In genomic region chr9:109012876-109013677, GRCh38 we compare ENCODE assay signal across 8 cellular contexts. TPM values are rescaled to one million over a fixed set of nuclear protein-coding genes. Genes with fewer than 3 reads are reported as not detected.
DNase-seq lines count a peak whose midpoint lies in the region; ATAC-seq and TF ChIP-seq lines count a peak whose summit lies in the region.

Gene CTNNAL1, minus strand, starts transcription at chr9:109013499. Its CDS starts 57 bp downstream, at chr9:109013442.

- TF ChIP-seq CTCF in coronary artery (IDR thresholded peaks at IDR 0.05) (no peak), left lung (IDR thresholded peaks at IDR 0.05) (no peak)

- H2AFZ ChIP-seq in ACC112 (ENCODE audit: low read length, unreplicated experiment): peak within 1 kb of the TSS; percentile 69

- no peaks in the 10 kb centered on the region for H3K27me3 ChIP-seq in ACC112 (ENCODE audit: insufficient read depth, low read length)
- H3K27me3 ChIP-seq in left lung: no peaks in the 10 kb centered on the region

- H3K4me1 ChIP-seq in ACC112 (ENCODE audit: control insufficient read depth, insufficient read depth, low read length, unreplicated experiment) (peaks cover 33% of the 10 kb centered on the region), left lung (peaks cover 29 to 46% of the 10 kb centered on the region in 2 donors)

- peak; percentile 79 for ATAC-seq in GM18867 (IDR thresholded peaks at IDR 0.05; ENCODE audit: unreplicated experiment)
- peak; percentile 66 for ATAC-seq in HG03095 (IDR thresholded peaks at IDR 0.05; ENCODE audit: unreplicated experiment)
- ATAC-seq in left lung: peak; percentile 92

- H3K36me3 ChIP-seq in ACC112 (ENCODE audit: insufficient read depth, low read length) (no peaks in the 10 kb centered on the region; the same call in 1 of the 2 replicates), left lung (no peaks in the 10 kb centered on the region)

- H3K4me3 ChIP-seq in ACC112 (ENCODE audit: low read depth, low read length): peak within 1 kb of the TSS; percentile 92
- peak within 1 kb of the TSS; percentile 96 for H3K4me3 ChIP-seq in coronary artery
- H3K4me3 ChIP-seq in left lung: peak within 1 kb of the TSS; percentile 81 to 85

- intact Hi-C loops in left lung (cut with DNase I): no loop called here

- H3K27ac ChIP-seq in ACC112 (ENCODE audit: low read depth, low read length) (peak within 1 kb of the TSS; percentile 78), coronary artery (peak within 1 kb of the TSS; percentile 88 to 97), left lung (peak within 1 kb of the TSS; percentile 90 to 96)

- peaks cover 39% of the 10 kb centered on the region for H3K79me2 ChIP-seq in ACC112 (ENCODE audit: control insufficient read depth, insufficient read depth, low read length, unreplicated experiment)

- H3K9me3 ChIP-seq in left lung: no peaks in the 10 kb centered on the region

- DNase-seq in NCI-H2196 (lab: John Stamatoyannopoulos, UW; ENCODE audit: unreplicated experiment) (peak; percentile 84), coronary artery (ENCODE audit: low spot score) (peak; percentile 97), left lung (peak; percentile 94 to 98)
- peak; percentile 86 for DNase-seq in activated CD4-positive, alpha-beta T cell treated with anti-CD3 and anti-CD28 coated beads for 48 hours
- peak; percentile 83 for DNase-seq in stimulated activated CD4-positive, alpha-beta T cell treated with anti-CD3 and anti-CD28 coated beads, Interleukin-4, amount 100 ng/mL, for 1 hour

RNA-seq across cellular contexts. Expression of gene CTNNAL1, which starts in this region (rescaled TPM):
- 10 to 100 TPM; 47.7 to 48.0 TPM for total RNA-seq in left lung

Comparison
In these comparisons a context has a peak if more than half of its experiments do, and no peak if none do; other contexts are left out.
1. Peak in every context shown above with its lines: DNase-seq, ATAC-seq, H3K4me3 ChIP-seq and H3K27ac ChIP-seq.